Comparison of ENCODE assay signal across 1 cellular context in the genomic region with DNA sequence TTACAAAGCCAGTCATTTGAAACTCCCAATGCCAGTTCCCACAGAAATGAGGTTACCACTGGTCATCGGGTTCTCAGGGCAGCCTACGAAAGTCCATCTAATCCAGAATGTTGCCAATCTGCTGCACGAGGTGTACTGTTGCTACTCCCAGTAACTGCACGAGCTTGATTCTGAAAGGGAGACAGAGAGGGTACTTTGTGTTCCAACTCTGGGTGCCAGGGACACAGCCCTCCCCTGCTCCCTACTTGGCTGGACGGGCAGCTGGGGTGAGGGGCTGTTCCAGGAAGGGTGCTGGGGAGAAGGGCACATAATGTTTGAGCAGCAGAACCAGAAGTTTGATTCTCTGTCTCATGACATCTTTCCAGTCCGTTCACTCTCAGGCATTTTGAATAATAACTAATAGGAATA.
TF ChIP-seq lines count a peak whose summit lies in the region.

No MANE protein-coding gene starts in this region.

TF ChIP-seq in GM23338, 12 proteins besides CTCF, POLR2A, EP300 and RAD21 (continued from another document):
- TF ChIP-seq, protein P1, sequence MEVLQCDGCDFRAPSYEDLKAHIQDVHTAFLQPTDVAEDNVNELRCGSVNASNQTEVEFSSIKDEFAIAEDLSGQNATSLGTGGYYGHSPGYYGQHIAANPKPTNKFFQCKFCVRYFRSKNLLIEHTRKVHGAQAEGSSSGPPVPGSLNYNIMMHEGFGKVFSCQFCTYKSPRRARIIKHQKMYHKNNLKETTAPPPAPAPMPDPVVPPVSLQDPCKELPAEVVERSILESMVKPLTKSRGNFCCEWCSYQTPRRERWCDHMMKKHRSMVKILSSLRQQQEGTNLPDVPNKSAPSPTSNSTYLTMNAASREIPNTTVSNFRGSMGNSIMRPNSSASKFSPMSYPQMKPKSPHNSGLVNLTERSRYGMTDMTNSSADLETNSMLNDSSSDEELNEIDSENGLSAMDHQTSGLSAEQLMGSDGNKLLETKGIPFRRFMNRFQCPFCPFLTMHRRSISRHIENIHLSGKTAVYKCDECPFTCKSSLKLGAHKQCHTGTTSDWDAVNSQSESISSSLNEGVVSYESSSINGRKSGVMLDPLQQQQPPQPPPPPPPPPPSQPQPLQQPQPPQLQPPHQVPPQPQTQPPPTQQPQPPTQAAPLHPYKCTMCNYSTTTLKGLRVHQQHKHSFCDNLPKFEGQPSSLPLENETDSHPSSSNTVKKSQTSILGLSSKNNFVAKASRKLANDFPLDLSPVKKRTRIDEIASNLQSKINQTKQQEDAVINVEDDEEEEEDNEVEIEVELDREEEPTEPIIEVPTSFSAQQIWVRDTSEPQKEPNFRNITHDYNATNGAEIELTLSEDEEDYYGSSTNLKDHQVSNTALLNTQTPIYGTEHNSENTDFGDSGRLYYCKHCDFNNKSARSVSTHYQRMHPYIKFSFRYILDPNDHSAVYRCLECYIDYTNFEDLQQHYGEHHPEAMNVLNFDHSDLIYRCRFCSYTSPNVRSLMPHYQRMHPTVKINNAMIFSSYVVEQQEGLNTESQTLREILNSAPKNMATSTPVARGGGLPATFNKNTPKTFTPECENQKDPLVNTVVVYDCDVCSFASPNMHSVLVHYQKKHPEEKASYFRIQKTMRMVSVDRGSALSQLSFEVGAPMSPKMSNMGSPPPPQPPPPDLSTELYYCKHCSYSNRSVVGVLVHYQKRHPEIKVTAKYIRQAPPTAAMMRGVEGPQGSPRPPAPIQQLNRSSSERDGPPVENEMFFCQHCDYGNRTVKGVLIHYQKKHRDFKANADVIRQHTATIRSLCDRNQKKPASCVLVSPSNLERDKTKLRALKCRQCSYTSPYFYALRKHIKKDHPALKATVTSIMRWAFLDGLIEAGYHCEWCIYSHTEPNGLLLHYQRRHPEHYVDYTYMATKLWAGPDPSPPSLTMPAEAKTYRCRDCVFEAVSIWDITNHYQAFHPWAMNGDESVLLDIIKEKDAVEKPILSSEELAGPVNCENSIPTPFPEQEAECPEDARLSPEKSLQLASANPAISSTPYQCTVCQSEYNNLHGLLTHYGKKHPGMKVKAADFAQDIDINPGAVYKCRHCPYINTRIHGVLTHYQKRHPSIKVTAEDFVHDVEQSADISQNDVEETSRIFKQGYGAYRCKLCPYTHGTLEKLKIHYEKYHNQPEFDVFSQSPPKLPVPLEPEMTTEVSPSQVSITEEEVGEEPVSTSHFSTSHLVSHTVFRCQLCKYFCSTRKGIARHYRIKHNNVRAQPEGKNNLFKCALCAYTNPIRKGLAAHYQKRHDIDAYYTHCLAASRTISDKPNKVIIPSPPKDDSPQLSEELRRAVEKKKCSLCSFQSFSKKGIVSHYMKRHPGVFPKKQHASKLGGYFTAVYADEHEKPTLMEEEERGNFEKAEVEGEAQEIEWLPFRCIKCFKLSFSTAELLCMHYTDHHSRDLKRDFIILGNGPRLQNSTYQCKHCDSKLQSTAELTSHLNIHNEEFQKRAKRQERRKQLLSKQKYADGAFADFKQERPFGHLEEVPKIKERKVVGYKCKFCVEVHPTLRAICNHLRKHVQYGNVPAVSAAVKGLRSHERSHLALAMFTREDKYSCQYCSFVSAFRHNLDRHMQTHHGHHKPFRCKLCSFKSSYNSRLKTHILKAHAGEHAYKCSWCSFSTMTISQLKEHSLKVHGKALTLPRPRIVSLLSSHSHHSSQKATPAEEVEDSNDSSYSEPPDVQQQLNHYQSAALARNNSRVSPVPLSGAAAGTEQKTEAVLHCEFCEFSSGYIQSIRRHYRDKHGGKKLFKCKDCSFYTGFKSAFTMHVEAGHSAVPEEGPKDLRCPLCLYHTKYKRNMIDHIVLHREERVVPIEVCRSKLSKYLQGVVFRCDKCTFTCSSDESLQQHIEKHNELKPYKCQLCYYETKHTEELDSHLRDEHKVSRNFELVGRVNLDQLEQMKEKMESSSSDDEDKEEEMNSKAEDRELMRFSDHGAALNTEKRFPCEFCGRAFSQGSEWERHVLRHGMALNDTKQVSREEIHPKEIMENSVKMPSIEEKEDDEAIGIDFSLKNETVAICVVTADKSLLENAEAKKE (CRISPR knock-in tag; IDR thresholded peaks at IDR 0.05), result no peak
- TF ChIP-seq EZH2phosphoT487 (IDR thresholded peaks at IDR 0.05; ENCODE audit: unreplicated experiment), result no peak
- TF ChIP-seq POLR2AphosphoS5 (IDR thresholded peaks at IDR 0.05; ENCODE audit: low read depth), result no peak
- TF ChIP-seq, protein P2, sequence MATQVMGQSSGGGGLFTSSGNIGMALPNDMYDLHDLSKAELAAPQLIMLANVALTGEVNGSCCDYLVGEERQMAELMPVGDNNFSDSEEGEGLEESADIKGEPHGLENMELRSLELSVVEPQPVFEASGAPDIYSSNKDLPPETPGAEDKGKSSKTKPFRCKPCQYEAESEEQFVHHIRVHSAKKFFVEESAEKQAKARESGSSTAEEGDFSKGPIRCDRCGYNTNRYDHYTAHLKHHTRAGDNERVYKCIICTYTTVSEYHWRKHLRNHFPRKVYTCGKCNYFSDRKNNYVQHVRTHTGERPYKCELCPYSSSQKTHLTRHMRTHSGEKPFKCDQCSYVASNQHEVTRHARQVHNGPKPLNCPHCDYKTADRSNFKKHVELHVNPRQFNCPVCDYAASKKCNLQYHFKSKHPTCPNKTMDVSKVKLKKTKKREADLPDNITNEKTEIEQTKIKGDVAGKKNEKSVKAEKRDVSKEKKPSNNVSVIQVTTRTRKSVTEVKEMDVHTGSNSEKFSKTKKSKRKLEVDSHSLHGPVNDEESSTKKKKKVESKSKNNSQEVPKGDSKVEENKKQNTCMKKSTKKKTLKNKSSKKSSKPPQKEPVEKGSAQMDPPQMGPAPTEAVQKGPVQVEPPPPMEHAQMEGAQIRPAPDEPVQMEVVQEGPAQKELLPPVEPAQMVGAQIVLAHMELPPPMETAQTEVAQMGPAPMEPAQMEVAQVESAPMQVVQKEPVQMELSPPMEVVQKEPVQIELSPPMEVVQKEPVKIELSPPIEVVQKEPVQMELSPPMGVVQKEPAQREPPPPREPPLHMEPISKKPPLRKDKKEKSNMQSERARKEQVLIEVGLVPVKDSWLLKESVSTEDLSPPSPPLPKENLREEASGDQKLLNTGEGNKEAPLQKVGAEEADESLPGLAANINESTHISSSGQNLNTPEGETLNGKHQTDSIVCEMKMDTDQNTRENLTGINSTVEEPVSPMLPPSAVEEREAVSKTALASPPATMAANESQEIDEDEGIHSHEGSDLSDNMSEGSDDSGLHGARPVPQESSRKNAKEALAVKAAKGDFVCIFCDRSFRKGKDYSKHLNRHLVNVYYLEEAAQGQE (IDR thresholded peaks at IDR 0.05; ENCODE audit: unreplicated experiment), result no peak
- no peak for TF ChIP-seq CREB1 (CRISPR knock-in tag; IDR thresholded peaks at IDR 0.05; ENCODE audit: low read depth)
- no peak for TF ChIP-seq EZH2 (IDR thresholded peaks at IDR 0.05; ENCODE audit: low read depth, unreplicated experiment)
